8 cellular contexts compared by ENCODE assay signal in the genomic region with DNA sequence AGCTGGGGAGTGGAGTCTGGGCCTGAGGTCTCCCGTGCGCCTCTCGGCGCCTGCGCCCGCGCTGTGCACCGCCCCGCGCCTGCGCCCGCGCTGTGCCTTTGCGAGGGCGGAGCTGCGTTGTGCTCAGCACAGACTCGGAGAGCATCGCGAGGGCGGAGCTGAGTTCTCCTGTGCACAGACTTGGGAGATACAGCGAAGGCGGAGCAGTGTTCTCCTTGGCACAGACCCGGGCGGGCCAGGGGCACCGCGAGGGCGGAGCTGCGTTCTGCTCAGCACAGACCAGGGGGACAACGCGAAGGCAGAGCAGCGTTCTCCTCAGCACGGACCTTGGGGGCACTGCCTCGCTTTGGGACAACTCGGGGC.
DNase-seq lines count a peak whose midpoint lies in the region; ATAC-seq and TF ChIP-seq lines count a peak whose summit lies in the region.
"Not testable (repeated sequence)": the region's sequence is repeated elsewhere in the genome, so short reads cannot be mapped to it uniquely, and the experiment has no call there.

No MANE protein-coding gene starts in this region.

- H3K27me3 ChIP-seq in DND-41 (ENCODE audit: insufficient read depth, low read length, poor library complexity); adipocyte (replicated peaks; ENCODE audit: control insufficient read depth, insufficient read depth, low read length); foreskin keratinocyte: not testable (repeated sequence)

- H2AFZ ChIP-seq in DND-41 (ENCODE audit: low read depth, low read length), result not testable (repeated sequence)

- peak; percentile 67 for DNase-seq in DND-41
- DNase-seq in RPMI8226, result peak; percentile 58
- DNase-seq in adipocyte (ENCODE audit: low read depth), result peak; percentile 47
- peak; percentile 2 to 37 for DNase-seq in foreskin keratinocyte
- peak; percentile 2 for DNase-seq in middle frontal gyrus (ENCODE audit: extremely low spot score, low spot score)
- DNase-seq in stimulated activated CD4-positive, alpha-beta T cell treated with anti-CD3 and anti-CD28 coated beads, Interleukin-4, amount 100 ng/mL, for 48 hours (ENCODE audit: low read depth in 2 of 2), result peak; percentile 2 to 7

- TF ChIP-seq CTCF in DND-41 (IDR thresholded peaks at IDR 0.05; ENCODE audit: borderline replicate concordance, extremely low read depth, low read length, poor library complexity, severe bottlenecking); foreskin keratinocyte (conservative IDR thresholded peaks at IDR 0.05): not testable (repeated sequence)

- H3K4me1 ChIP-seq in DND-41 (ENCODE audit: insufficient read depth, low read length); adipocyte (ENCODE audit: control insufficient read depth, insufficient read depth, low read length); foreskin keratinocyte: not testable (repeated sequence)

- H3K9me3 ChIP-seq in DND-41 (ENCODE audit: insufficient read depth, low read length, severe bottlenecking); adipocyte (ENCODE audit: control insufficient read depth, low read length): not testable (repeated sequence)

- ATAC-seq in DND-41 (ENCODE audit: insufficient read depth, low read depth) (peak; percentile 100), GM21447 (IDR thresholded peaks at IDR 0.05; ENCODE audit: unreplicated experiment) (peak; percentile 55), HG03175 (IDR thresholded peaks at IDR 0.05; ENCODE audit: unreplicated experiment) (peak; percentile 78), foreskin keratinocyte (peak; percentile 100)

- not testable (repeated sequence) for H3K27ac ChIP-seq in DND-41 (ENCODE audit: low read length); foreskin keratinocyte

- H3K4me2 ChIP-seq in DND-41 (ENCODE audit: insufficient read depth, low read length), result peak overlapping the region; percentile 42; the same call in 1 of the 2 replicates

- H4K20me1 ChIP-seq in DND-41 (ENCODE audit: insufficient read depth, low read length), result not testable (repeated sequence)

- H3K79me2 ChIP-seq in DND-41 (ENCODE audit: insufficient read depth, low read length), result not testable (repeated sequence)

- not testable (repeated sequence) for H3K9ac ChIP-seq in DND-41 (ENCODE audit: low read depth, low read length)
- H3K9ac ChIP-seq in adipocyte (ENCODE audit: low read length), result peak overlapping the region; percentile 78

- H3K4me3 ChIP-seq in DND-41 (ENCODE audit: low read depth in 1 of 2, low read length in 2 of 2), result peak overlapping the region in 1 of 2 experiments; percentile 47; a peak in 2 of 4 replicates
- peak overlapping the region; percentile 78 for H3K4me3 ChIP-seq in adipocyte (ENCODE audit: low read length)

- H3K36me3 ChIP-seq in DND-41 (ENCODE audit: insufficient read depth, low read length); adipocyte (ENCODE audit: control insufficient read depth, insufficient read depth, low read length, severe bottlenecking): not testable (repeated sequence)

Comparison
In these comparisons a context has a peak if more than half of its experiments do, and no peak if none do; other contexts are left out.
1. DNase-seq: peak in every context shown above with its lines; median percentile 67 in DND-41; 58 in RPMI8226; 47 in adipocyte; 20 in foreskin keratinocyte; 4 in stimulated activated CD4-positive, alpha-beta T cell treated with anti-CD3 and anti-CD28 coated beads, Interleukin-4, amount 100 ng/mL, for 48 hours; 2 in middle frontal gyrus.